Comparison of ENCODE assay signal across 1 cellular context in the genomic region with DNA sequence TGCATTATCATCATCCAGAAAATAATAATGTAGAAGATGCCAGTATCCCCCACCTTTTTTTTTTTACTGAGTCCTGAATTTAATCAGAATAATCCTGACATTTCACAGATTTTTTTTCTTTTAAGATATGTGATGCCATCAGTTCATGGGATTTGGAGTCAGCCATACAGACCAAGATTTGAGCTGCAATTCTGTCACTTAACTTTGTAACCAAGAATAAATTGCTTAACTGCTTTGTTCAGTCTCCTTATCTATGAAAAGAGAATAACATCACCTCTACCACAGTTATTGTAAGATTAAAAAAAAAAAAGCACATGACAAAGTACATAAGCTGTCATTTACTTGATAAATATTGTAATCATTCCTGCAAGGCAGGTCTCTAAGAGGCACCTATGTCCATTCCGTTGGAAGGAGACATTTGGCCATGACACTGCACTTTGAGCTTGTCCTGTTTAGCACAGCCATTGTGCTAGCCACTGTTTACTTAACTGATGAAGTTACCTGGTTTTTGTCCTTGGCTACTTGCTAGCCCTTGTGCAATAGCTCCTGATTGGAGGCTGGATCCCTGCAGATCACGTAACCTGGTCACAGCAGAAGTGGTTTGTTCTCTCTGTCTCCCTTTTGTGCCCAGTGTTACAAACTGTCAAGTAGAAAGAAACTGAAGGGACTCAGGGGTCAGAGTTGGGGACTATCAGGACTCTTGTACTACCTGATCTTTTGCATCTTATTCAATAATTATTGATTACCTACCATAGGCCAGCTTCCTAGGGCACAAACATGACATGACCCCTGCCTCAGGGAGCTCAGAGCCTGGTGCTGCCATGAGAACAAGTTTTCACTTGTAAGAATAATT.
TF ChIP-seq lines count a peak whose summit lies in the region.

No MANE protein-coding gene starts in this region.

TF ChIP-seq in HepG2, 621 proteins besides CTCF, POLR2A, EP300 and RAD21 (continued from another document):
- TF ChIP-seq, protein P1, sequence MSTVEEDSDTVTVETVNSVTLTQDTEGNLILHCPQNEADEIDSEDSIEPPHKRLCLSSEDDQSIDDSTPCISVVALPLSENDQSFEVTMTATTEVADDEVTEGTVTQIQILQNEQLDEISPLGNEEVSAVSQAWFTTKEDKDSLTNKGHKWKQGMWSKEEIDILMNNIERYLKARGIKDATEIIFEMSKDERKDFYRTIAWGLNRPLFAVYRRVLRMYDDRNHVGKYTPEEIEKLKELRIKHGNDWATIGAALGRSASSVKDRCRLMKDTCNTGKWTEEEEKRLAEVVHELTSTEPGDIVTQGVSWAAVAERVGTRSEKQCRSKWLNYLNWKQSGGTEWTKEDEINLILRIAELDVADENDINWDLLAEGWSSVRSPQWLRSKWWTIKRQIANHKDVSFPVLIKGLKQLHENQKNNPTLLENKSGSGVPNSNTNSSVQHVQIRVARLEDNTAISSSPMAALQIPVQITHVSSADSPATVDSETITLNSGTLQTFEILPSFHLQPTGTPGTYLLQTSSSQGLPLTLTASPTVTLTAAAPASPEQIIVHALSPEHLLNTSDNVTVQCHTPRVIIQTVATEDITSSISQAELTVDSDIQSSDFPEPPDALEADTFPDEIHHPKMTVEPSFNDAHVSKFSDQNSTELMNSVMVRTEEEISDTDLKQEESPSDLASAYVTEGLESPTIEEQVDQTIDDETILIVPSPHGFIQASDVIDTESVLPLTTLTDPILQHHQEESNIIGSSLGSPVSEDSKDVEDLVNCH (CRISPR knock-in tag; IDR thresholded peaks at IDR 0.05), result no peak
- TF ChIP-seq MTA1 (CRISPR knock-in tag; IDR thresholded peaks at IDR 0.05; ENCODE audit: borderline replicate concordance) (peak; percentile 59; the same call in 1 of the 2 replicates), ADNP (CRISPR knock-in tag; IDR thresholded peaks at IDR 0.05) (no peak), ZBTB33 (CRISPR knock-in tag; IDR thresholded peaks at IDR 0.05) (peak; percentile 79)
- TF ChIP-seq, protein P2, sequence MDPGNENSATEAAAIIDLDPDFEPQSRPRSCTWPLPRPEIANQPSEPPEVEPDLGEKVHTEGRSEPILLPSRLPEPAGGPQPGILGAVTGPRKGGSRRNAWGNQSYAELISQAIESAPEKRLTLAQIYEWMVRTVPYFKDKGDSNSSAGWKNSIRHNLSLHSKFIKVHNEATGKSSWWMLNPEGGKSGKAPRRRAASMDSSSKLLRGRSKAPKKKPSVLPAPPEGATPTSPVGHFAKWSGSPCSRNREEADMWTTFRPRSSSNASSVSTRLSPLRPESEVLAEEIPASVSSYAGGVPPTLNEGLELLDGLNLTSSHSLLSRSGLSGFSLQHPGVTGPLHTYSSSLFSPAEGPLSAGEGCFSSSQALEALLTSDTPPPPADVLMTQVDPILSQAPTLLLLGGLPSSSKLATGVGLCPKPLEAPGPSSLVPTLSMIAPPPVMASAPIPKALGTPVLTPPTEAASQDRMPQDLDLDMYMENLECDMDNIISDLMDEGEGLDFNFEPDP (CRISPR knock-in tag; conservative IDR thresholded peaks at IDR 0.05), result no peak
